In genomic region chr21:25811186-25811585, GRCh38 we compare ENCODE assay signal across 2 cellular contexts.
TF ChIP-seq lines count a peak whose summit lies in the region.

No MANE protein-coding gene starts in this region.

TF ChIP-seq in A549, 52 proteins besides CTCF, POLR2A, EP300 and RAD21 (continued from another document):
- TF ChIP-seq REST (IDR thresholded peaks at IDR 0.05) = no peak

TF ChIP-seq in K562, 482 proteins besides CTCF, POLR2A, EP300 and RAD21 (continued from another document):
- TF ChIP-seq TBL1XR1 (IDR thresholded peaks at IDR 0.05; ENCODE audit: low read length in 2 of 2) = no peak
